In the genomic region with DNA sequence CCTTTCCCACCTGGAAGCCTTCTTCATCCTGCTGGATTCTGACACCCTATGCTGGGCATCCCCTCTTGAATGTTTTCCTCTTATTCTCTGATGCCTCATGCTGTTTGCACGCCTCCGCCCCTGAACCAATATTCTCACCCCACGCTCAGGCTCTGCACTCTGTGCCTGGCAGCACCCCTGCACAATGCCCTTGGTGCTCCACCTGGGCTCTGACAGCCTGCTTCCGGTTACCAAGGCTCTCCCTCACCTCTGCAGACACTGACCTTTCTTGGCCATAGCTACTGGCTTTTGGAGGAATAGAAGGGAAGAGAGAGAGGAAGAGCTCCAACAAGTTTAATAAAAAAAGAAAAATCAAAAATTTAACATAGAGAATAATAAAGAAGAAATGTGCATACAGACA, we compare ENCODE assay signal across 14 cellular contexts.
A peak's percentile ranks its signal among the peaks of the same experiment; 100 is the strongest.
DNase-seq lines count a peak whose midpoint lies in the region; FAIRE-seq and TF ChIP-seq lines count a peak whose summit lies in the region.
"Had no signal": no experiment of that assay in that cellular context is flagged by ENCODE, and none has a peak within 500 bp of the region (broad histone marks: within the 10 kb centered on the region; RNA-seq: fewer than 3 reads in every experiment).

No MANE protein-coding gene starts in this region.

- H3K79me2 ChIP-seq in OCI-LY3 (ENCODE audit: low read length): no peaks in the 10 kb centered on the region

- no peaks in the 10 kb centered on the region for H3K36me3 ChIP-seq in OCI-LY3 (replicated peaks; ENCODE audit: low read depth, low read length)

- no peak overlapping the region for H2AFZ ChIP-seq in OCI-LY3 (ENCODE audit: low read depth, low read length)

- peak; percentile 74 for FAIRE-seq in urothelium cell line (lab: Jason Lieb, UNC)
- FAIRE-seq: D721Med had no signal

- H4K20me1 ChIP-seq in OCI-LY3 (ENCODE audit: insufficient read depth, low read length): no peaks in the 10 kb centered on the region

- no peak overlapping the region for H3K9ac ChIP-seq in OCI-LY3 (ENCODE audit: low read length)

- H3K4me1 ChIP-seq in OCI-LY3 (ENCODE audit: low read length): peaks cover 9% of the 10 kb centered on the region

- no peaks in the 10 kb centered on the region; the same call in 1 of the 2 replicates for H3K9me3 ChIP-seq in OCI-LY3 (ENCODE audit: insufficient read depth, low read length)

- no peak for DNase-seq in activated naive CD4-positive, alpha-beta T cell treated with anti-CD3 and anti-CD28 coated beads, Interleukin-2, amount 10 ng/mL, durations not matched to agents 7 days and 5 days
- DNase-seq in activated naive CD4-positive, alpha-beta T cell treated with Interleukin-2 at 50 U/mL for 16 hours: no peak
- DNase-seq in epithelial cell of prostate (ENCODE audit: low read depth, low spot score): no peak
- no peak for DNase-seq in urothelium cell line (ENCODE audit: low spot score)
- no peak for DNase-seq in NCI-H1048 (lab: John Stamatoyannopoulos, UW)
- no peak for DNase-seq in NCI-H2081 treated with DMSO at 0.1 percent for 48 hours (lab: John Stamatoyannopoulos, UW)
- DNase-seq in activated CD4-positive, alpha-beta T cell treated with anti-CD3 and anti-CD28 coated beads for 4 hours: no peak
- DNase-seq: CD8-positive, alpha-beta T cell; COR-L47; GOT3; H9 had no signal

- H3K27me3 Mint-ChIP-seq in activated naive CD4-positive, alpha-beta T cell treated with anti-CD3 and anti-CD28 coated beads, Interleukin-2, amount 10 ng/mL, durations not matched to agents 7 days and 5 days: peaks cover 12% of the 10 kb centered on the region

- CTCF ChIA-PET in activated naive CD4-positive, alpha-beta T cell treated with anti-CD3 and anti-CD28 coated beads, Interleukin-2, amount 10 ng/mL, durations not matched to agents 7 days and 5 days (lab: Charles Lee): no interaction called here

- H3K27ac ChIP-seq in OCI-LY3 (ENCODE audit: low read length) (no peak overlapping the region), epithelial cell of prostate (peak overlapping the region; percentile 49)

- peaks cover 6% of the 10 kb centered on the region for H3K4me1 Mint-ChIP-seq in activated naive CD4-positive, alpha-beta T cell treated with anti-CD3 and anti-CD28 coated beads, Interleukin-2, amount 10 ng/mL, durations not matched to agents 7 days and 5 days

- H3K4me2 ChIP-seq in OCI-LY3 (ENCODE audit: low read length): peak overlapping the region; percentile 27; the same call in 1 of the 2 replicates

- H3K36me3 Mint-ChIP-seq in activated naive CD4-positive, alpha-beta T cell treated with anti-CD3 and anti-CD28 coated beads, Interleukin-2, amount 10 ng/mL, durations not matched to agents 7 days and 5 days: no peaks in the 10 kb centered on the region
- H3K36me3 Mint-ChIP-seq: CD8-positive, alpha-beta T cell had no signal

- no peak for TF ChIP-seq CTCF in OCI-LY3 (IDR thresholded peaks at IDR 0.05; ENCODE audit: low read depth, low read length)

- H3K4me3 ChIP-seq in OCI-LY3 (ENCODE audit: low read length): no peak overlapping the region

- H3K4me3 Mint-ChIP-seq in activated naive CD4-positive, alpha-beta T cell treated with anti-CD3 and anti-CD28 coated beads, Interleukin-2, amount 10 ng/mL, durations not matched to agents 7 days and 5 days: no peak overlapping the region
- H3K4me3 Mint-ChIP-seq: CD8-positive, alpha-beta T cell; H9; IgD-negative memory B cell had no signal

- H3K27ac Mint-ChIP-seq in activated naive CD4-positive, alpha-beta T cell treated with anti-CD3 and anti-CD28 coated beads, Interleukin-2, amount 10 ng/mL, durations not matched to agents 7 days and 5 days: peak overlapping the region; percentile 60
- H3K27ac Mint-ChIP-seq: CD8-positive, alpha-beta T cell; H9; IgD-negative memory B cell had no signal

- no peaks in the 10 kb centered on the region; the same call in 1 of the 2 replicates for H3K27me3 ChIP-seq in OCI-LY3 (ENCODE audit: low read depth, low read length)

- no peaks in the 10 kb centered on the region for H3K9me3 Mint-ChIP-seq in activated naive CD4-positive, alpha-beta T cell treated with anti-CD3 and anti-CD28 coated beads, Interleukin-2, amount 10 ng/mL, durations not matched to agents 7 days and 5 days
- H3K9me3 Mint-ChIP-seq: CD8-positive, alpha-beta T cell; IgD-negative memory B cell had no signal
